8 cellular contexts compared by ENCODE assay signal in the genomic region with DNA sequence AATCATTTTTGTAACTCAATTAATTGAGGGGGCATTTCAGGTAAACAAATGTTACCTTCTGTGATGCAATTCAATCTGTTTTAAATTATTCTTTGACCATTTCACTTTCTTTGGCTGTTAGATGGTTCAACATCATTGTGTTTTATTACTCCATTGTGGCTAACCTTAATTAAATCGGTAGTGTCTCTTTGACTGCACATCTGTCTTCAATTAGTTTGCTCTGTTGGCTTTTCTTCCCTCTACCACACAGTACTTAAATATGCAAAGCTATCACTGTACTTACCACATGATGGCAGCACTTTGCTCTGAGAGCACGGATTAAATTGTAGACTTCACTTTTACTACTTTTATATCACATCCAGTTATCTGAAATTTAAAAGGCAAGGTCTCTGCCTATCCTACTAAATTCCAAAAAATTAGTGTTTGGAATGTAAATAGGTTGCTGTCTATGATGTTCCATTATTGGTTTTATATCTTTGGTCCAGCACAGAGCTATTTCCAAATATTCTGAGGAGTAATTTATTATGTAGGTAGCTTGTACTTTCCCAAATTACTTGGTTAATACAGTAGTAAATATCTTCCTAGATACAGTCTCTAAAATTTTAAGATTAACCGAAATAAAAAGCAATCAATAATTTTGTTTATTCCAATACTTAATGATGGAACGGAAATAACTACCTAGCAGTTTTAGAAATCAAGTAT.
DNase-seq lines count a peak whose midpoint lies in the region; ATAC-seq lines count a peak whose summit lies in the region.

No MANE protein-coding gene starts in this region.

- ATAC-seq in GM18858 (IDR thresholded peaks at IDR 0.05; ENCODE audit: unreplicated experiment) (peak; percentile 86), HG03175 (IDR thresholded peaks at IDR 0.05; ENCODE audit: unreplicated experiment) (peak; percentile 66), left colon (peak; percentile 72), HG02588 (IDR thresholded peaks at IDR 0.05; ENCODE audit: unreplicated experiment) (no peak)

- DNase-seq in Ammon's horn (ENCODE audit: low spot score) (peak; percentile 74), NCI-H446 treated with DMSO at 0.1 percent for 48 hours (lab: John Stamatoyannopoulos, UW) (peak; percentile 58), astrocyte of the hippocampus (ENCODE audit: low read depth, low spot score) (peak; percentile 81), left colon (no peak)
- no peak for DNase-seq in stimulated activated naive CD4-positive, alpha-beta T cell treated with Interleukin-2 at 50 U/mL for 16 hours (lab: John Stamatoyannopoulos, UW)

- intact Hi-C loops in left colon (cut with DNase I, micrococcal nuclease), result no loop called here

Comparison
In these comparisons a context has a peak if more than half of its experiments do, and no peak if none do; other contexts are left out.
1. DNase-seq: peak in Ammon's horn (single experiment), NCI-H446 treated with DMSO at 0.1 percent for 48 hours (single experiment) and astrocyte of the hippocampus (single experiment); none in left colon (0 of 2) and stimulated activated naive CD4-positive, alpha-beta T cell treated with Interleukin-2 at 50 U/mL for 16 hours (single experiment).